Comparison of ENCODE assay signal across 10 cellular contexts in genomic region chr2:216634317-216635148, GRCh38. TPM values are rescaled to one million over a fixed set of nuclear protein-coding genes. Genes with fewer than 3 reads are reported as not detected.
A peak's percentile ranks its signal among the peaks of the same experiment; 100 is the strongest.
DNase-seq lines count a peak whose midpoint lies in the region; ATAC-seq and TF ChIP-seq lines count a peak whose summit lies in the region.
"Had no signal": no experiment of that assay in that cellular context is flagged by ENCODE, and none has a peak within 500 bp of the region (broad histone marks: within the 10 kb centered on the region; RNA-seq: fewer than 3 reads in every experiment).

No MANE protein-coding gene starts in this region.

- H3K4me3 ChIP-seq in mucosa of stomach (ENCODE audit: low read length), result peak overlapping the region; percentile 48

- H3K4me1 Mint-ChIP-seq in stimulated activated naive CD8-positive, alpha-beta T cell treated with anti-CD3 and anti-CD28 coated beads, Interleukin-15, Interleukin-2, amounts not matched to agents 100 ng/mL and 50 ng/mL, for 24 hours (ENCODE audit: low read depth), result peaks cover 28% of the 10 kb centered on the region
- H3K4me1 Mint-ChIP-seq in brain, result peaks cover 85% of the 10 kb centered on the region

- peak overlapping the region; percentile 83 for H3K4me3 Mint-ChIP-seq in stimulated activated naive CD8-positive, alpha-beta T cell treated with anti-CD3 and anti-CD28 coated beads, Interleukin-15, Interleukin-2, amounts not matched to agents 100 ng/mL and 50 ng/mL, for 24 hours
- peak overlapping the region; percentile 98 to 100 (median 99) for H3K4me3 Mint-ChIP-seq in brain

- peaks cover 41% of the 10 kb centered on the region for H3K4me1 ChIP-seq in mucosa of stomach (ENCODE audit: control insufficient read depth, insufficient read depth, low read length)

- peaks cover 59% of the 10 kb centered on the region for H3K27me3 Mint-ChIP-seq in stimulated activated naive CD8-positive, alpha-beta T cell treated with anti-CD3 and anti-CD28 coated beads, Interleukin-15, Interleukin-2, amounts not matched to agents 100 ng/mL and 50 ng/mL, for 24 hours
- H3K27me3 Mint-ChIP-seq in brain, result peaks cover 22% of the 10 kb centered on the region

- TF ChIP-seq CTCF in brain (conservative IDR thresholded peaks at IDR 0.05), result no peak

- H3K36me3 Mint-ChIP-seq in stimulated activated naive CD8-positive, alpha-beta T cell treated with anti-CD3 and anti-CD28 coated beads, Interleukin-15, Interleukin-2, amounts not matched to agents 100 ng/mL and 50 ng/mL, for 24 hours (ENCODE audit: low read depth), result no peaks in the 10 kb centered on the region
- peaks cover 41% of the 10 kb centered on the region for H3K36me3 Mint-ChIP-seq in brain

- no peaks in the 10 kb centered on the region for H3K9me3 ChIP-seq in mucosa of stomach (ENCODE audit: control insufficient read depth, low read length)
- H3K9me3 ChIP-seq: thyroid gland had no signal

- DNase-seq in stimulated activated naive CD8-positive, alpha-beta T cell treated with anti-CD3 and anti-CD28 coated beads, Interleukin-15, Interleukin-2, amounts not matched to agents 100 U/mL and 50 U/mL, for 24 hours, result no peak
- no peak for DNase-seq in stimulated activated CD4-positive, alpha-beta T cell treated with anti-CD3 and anti-CD28 coated beads, Interleukin-4, amount 100 ng/mL, for 1 hour
- DNase-seq in stimulated activated CD4-positive, alpha-beta T cell treated with anti-CD3 and anti-CD28 coated beads, Interleukin-2, amount 100 ng/mL, for 48 hours, result no peak
- no peak for DNase-seq in Ammon's horn (ENCODE audit: low spot score)
- DNase-seq: NCI-H774 had no signal

- peak overlapping the region; percentile 86 for H3K9ac ChIP-seq in mucosa of stomach (ENCODE audit: low read length)

- H3K27me3 ChIP-seq in mucosa of stomach (ENCODE audit: control insufficient read depth, insufficient read depth, low read length), result peaks cover 26% of the 10 kb centered on the region
- H3K27me3 ChIP-seq: thyroid gland had no signal

- H3K36me3 ChIP-seq in mucosa of stomach (ENCODE audit: control insufficient read depth, insufficient read depth, low read length), result no peaks in the 10 kb centered on the region
- H3K36me3 ChIP-seq: thyroid gland had no signal

- no peaks in the 10 kb centered on the region for H3K9me3 Mint-ChIP-seq in stimulated activated naive CD8-positive, alpha-beta T cell treated with anti-CD3 and anti-CD28 coated beads, Interleukin-15, Interleukin-2, amounts not matched to agents 100 ng/mL and 50 ng/mL, for 24 hours
- H3K9me3 Mint-ChIP-seq in brain, result peaks cover 0 to 3% (median 0%) of the 10 kb centered on the region in 5 experiments

- H3K27ac Mint-ChIP-seq in stimulated activated naive CD8-positive, alpha-beta T cell treated with anti-CD3 and anti-CD28 coated beads, Interleukin-15, Interleukin-2, amounts not matched to agents 100 ng/mL and 50 ng/mL, for 24 hours, result no peak overlapping the region
- H3K27ac Mint-ChIP-seq in brain, result peak overlapping the region; percentile 96 to 99 (median 98)

- no peak for ATAC-seq in stimulated activated naive CD8-positive, alpha-beta T cell treated with anti-CD3 and anti-CD28 coated beads, Interleukin-15, Interleukin-2, amounts not matched to agents 100 U/mL and 50 U/mL, for 24 hours
- ATAC-seq in GM18858 (IDR thresholded peaks at IDR 0.05; ENCODE audit: unreplicated experiment), result no peak

RNA-seq across cellular contexts. Expression of gene IGFBP2, which starts 1.3 kb away (rescaled TPM):
- polyA plus RNA-seq in brain (ENCODE audit: insufficient read depth, low read depth, low replicate concordance), result 233 TPM
